ENCODE assay signal across 10 cellular contexts in genomic region chr9:93059960-93060591, GRCh38. TPM values are rescaled to one million over a fixed set of nuclear protein-coding genes. Genes with fewer than 3 reads are reported as not detected.
DNase-seq lines count a peak whose midpoint lies in the region; ATAC-seq and TF ChIP-seq lines count a peak whose summit lies in the region.
"Had no signal": no experiment of that assay in that cellular context is flagged by ENCODE, and none has a peak within 500 bp of the region (broad histone marks: within the 10 kb centered on the region; RNA-seq: fewer than 3 reads in every experiment).

No MANE protein-coding gene starts in this region.

- H2BK120ac ChIP-seq in neuronal stem cell (ENCODE audit: low read depth, low read length) = no peak overlapping the region

- no peak overlapping the region for H3K4me2 ChIP-seq in neuronal stem cell (ENCODE audit: insufficient read depth, low read length, poor library complexity, severe bottlenecking)

- no peaks in the 10 kb centered on the region for H3K27me3 ChIP-seq in CD8-positive, alpha-beta T cell (ENCODE audit: insufficient read depth, low read length)
- peaks cover 0 to 63% (median 11%) of the 10 kb centered on the region in 3 experiments for H3K27me3 ChIP-seq in neuronal stem cell (ENCODE audit: control insufficient read depth in 3 of 3, insufficient read depth in 3 of 3, low read depth in 1 of 3, low read length in 3 of 3)

- CTCF ChIA-PET in CD8-positive, alpha-beta T cell (lab: Charles Lee) = interaction anchor here (0.9 to 3.1 kb wide), 5 partner anchors 8 to 108 kb away, joined by 3 to 10 read pairs (median 3); no protein-coding TSS in a partner anchor

- H3K18ac ChIP-seq in neuronal stem cell (ENCODE audit: low read length) = peak overlapping the region; percentile 0

- H3K4me3 ChIP-seq in CD8-positive, alpha-beta T cell (ENCODE audit: low read depth, low read length) = peak overlapping the region; percentile 91
- H3K4me3 ChIP-seq in neuronal stem cell (ENCODE audit: low read length in 2 of 2) = no peak overlapping the region

- peak overlapping the region; percentile 1 for H2AK5ac ChIP-seq in neuronal stem cell (ENCODE audit: low read depth, low read length)

- no peak for ATAC-seq in CD8-positive, alpha-beta T cell
- ATAC-seq in activated naive CD8-positive, alpha-beta T cell treated with anti-CD3 and anti-CD28 coated beads, Interleukin-2, amount 10 ng/mL, durations not matched to agents 7 days and 5 days (ENCODE audit: low read depth) = no peak

- WGBS in neuronal stem cell (ENCODE audit: extremely low coverage in 2 of 2, insufficient read length in 2 of 2, insufficient replicate concordance in 1 of 2), 2 donors = no CpG with 5 or more reads among the region's 2 CpGs

- no peak overlapping the region for H2BK5ac ChIP-seq in neuronal stem cell (ENCODE audit: low read length)

- H3K4me1 Mint-ChIP-seq in CD8-positive, alpha-beta T cell (ENCODE audit: low read depth) = peaks cover 80% of the 10 kb centered on the region
- peaks cover 17% of the 10 kb centered on the region for H3K4me1 Mint-ChIP-seq in HFFc6 (ENCODE audit: low read depth)
- H3K4me1 Mint-ChIP-seq in activated naive CD8-positive, alpha-beta T cell treated with anti-CD3 and anti-CD28 coated beads, Interleukin-2, amount 10 ng/mL, durations not matched to agents 7 days and 5 days = peaks cover 52% of the 10 kb centered on the region

- DNase-seq in CD8-positive, alpha-beta T cell = no peak
- no peak for DNase-seq in HFFc6
- no peak for DNase-seq in activated naive CD8-positive, alpha-beta T cell treated with anti-CD3 and anti-CD28 coated beads, Interleukin-2, amount 10 ng/mL, durations not matched to agents 7 days and 5 days
- no peak for DNase-seq in neuronal stem cell (ENCODE audit: low spot score)
- DNase-seq in DMS 273 treated with DMSO at 0.1 percent for 48 hours (lab: John Stamatoyannopoulos, UW) = no peak
- DNase-seq in CD1c-positive myeloid dendritic cell (ENCODE audit: extremely low spot score) = no peak
- no peak for DNase-seq in NCI-H1105 (lab: John Stamatoyannopoulos, UW)
- no peak for DNase-seq in DMS53 treated with DMSO at 0.1 percent for 48 hours (lab: John Stamatoyannopoulos, UW; ENCODE audit: unreplicated experiment)
- DNase-seq: NCI-H1930 had no signal

- H3K9me3 ChIP-seq in CD8-positive, alpha-beta T cell (ENCODE audit: low read length) = no peaks in the 10 kb centered on the region
- no peaks in the 10 kb centered on the region for H3K9me3 ChIP-seq in neuronal stem cell (replicated peaks in 1 of 2; ENCODE audit: control insufficient read depth in 2 of 2, insufficient read depth in 1 of 2, low read depth in 1 of 2, low read length in 2 of 2)

- H4K91ac ChIP-seq in neuronal stem cell (ENCODE audit: low read depth, low read length, poor library complexity) = no peak overlapping the region

- no peak overlapping the region for H4K8ac ChIP-seq in neuronal stem cell (ENCODE audit: low read depth, low read length)

- H3K14ac ChIP-seq in neuronal stem cell (ENCODE audit: low read length) = no peak overlapping the region

- H3K23ac ChIP-seq in neuronal stem cell (ENCODE audit: low read depth, low read length, poor library complexity) = no peak overlapping the region

- POLR2A ChIA-PET in CD8-positive, alpha-beta T cell (lab: Charles Lee) = interaction anchor here (0.9 to 2.9 kb wide), 15 partner anchors 8 to 107 kb away, joined by 3 to 29 read pairs (median 4); partner anchors contain the start of gene CARD19
- POLR2A ChIA-PET in activated naive CD8-positive, alpha-beta T cell treated with anti-CD3 and anti-CD28 coated beads, Interleukin-2, amount 10 ng/mL, durations not matched to agents 7 days and 5 days (lab: Charles Lee) = interaction anchor here (0.6 to 3.2 kb wide), 19 partner anchors 9 to 103 kb away, joined by 3 to 39 read pairs (median 4); partner anchors contain the start of genes CARD19 and NINJ1

- H2AFZ ChIP-seq in neuronal stem cell (ENCODE audit: low read length) = no peak overlapping the region

- peak overlapping the region; percentile 91 for H3K4me3 Mint-ChIP-seq in CD8-positive, alpha-beta T cell
- H3K4me3 Mint-ChIP-seq in HFFc6 = no peak overlapping the region
- peak overlapping the region; percentile 95 for H3K4me3 Mint-ChIP-seq in activated naive CD8-positive, alpha-beta T cell treated with anti-CD3 and anti-CD28 coated beads, Interleukin-2, amount 10 ng/mL, durations not matched to agents 7 days and 5 days

- H3K9me3 Mint-ChIP-seq in CD8-positive, alpha-beta T cell = no peaks in the 10 kb centered on the region
- H3K9me3 Mint-ChIP-seq in HFFc6 = no peaks in the 10 kb centered on the region
- no peaks in the 10 kb centered on the region for H3K9me3 Mint-ChIP-seq in activated naive CD8-positive, alpha-beta T cell treated with anti-CD3 and anti-CD28 coated beads, Interleukin-2, amount 10 ng/mL, durations not matched to agents 7 days and 5 days
- H3K9me3 Mint-ChIP-seq: brain had no signal

- peaks cover 17% of the 10 kb centered on the region for H3K36me3 Mint-ChIP-seq in CD8-positive, alpha-beta T cell
- no peaks in the 10 kb centered on the region for H3K36me3 Mint-ChIP-seq in HFFc6 (ENCODE audit: low read depth)
- peaks cover 8% of the 10 kb centered on the region for H3K36me3 Mint-ChIP-seq in activated naive CD8-positive, alpha-beta T cell treated with anti-CD3 and anti-CD28 coated beads, Interleukin-2, amount 10 ng/mL, durations not matched to agents 7 days and 5 days
- H3K36me3 Mint-ChIP-seq: brain had no signal

- no peaks in the 10 kb centered on the region for H3K79me1 ChIP-seq in neuronal stem cell (ENCODE audit: low read depth, low read length)

- H3K4me1 ChIP-seq in CD8-positive, alpha-beta T cell (ENCODE audit: insufficient read depth, low read length) = peaks cover 82% of the 10 kb centered on the region
- H3K4me1 ChIP-seq in neuronal stem cell (ENCODE audit: control insufficient read depth in 2 of 2, insufficient read depth in 1 of 2, low read depth in 1 of 2, low read length in 2 of 2) = peaks cover 0 to 3% of the 10 kb centered on the region in 2 donors

- no peak overlapping the region for H2BK12ac ChIP-seq in neuronal stem cell (ENCODE audit: low read length)

- no peak overlapping the region for H2BK15ac ChIP-seq in neuronal stem cell (ENCODE audit: low read length)

- peak overlapping the region; percentile 83 for H3K27ac ChIP-seq in CD8-positive, alpha-beta T cell (ENCODE audit: low read depth, low read length)
- no peak overlapping the region for H3K27ac ChIP-seq in neuronal stem cell (replicated peaks; ENCODE audit: low read length)

- no peak overlapping the region for H3K9ac ChIP-seq in neuronal stem cell (ENCODE audit: low read depth, low read length, poor library complexity)

- no peak for TF ChIP-seq CTCF in CD8-positive, alpha-beta T cell (IDR thresholded peaks at IDR 0.05)
- no peak for TF ChIP-seq CTCF in HFFc6 (IDR thresholded peaks at IDR 0.05)

- peak overlapping the region; percentile 100 for H3K27ac Mint-ChIP-seq in CD8-positive, alpha-beta T cell
- H3K27ac Mint-ChIP-seq in HFFc6 = peak overlapping the region; percentile 70; the same call in 1 of the 2 replicates
- H3K27ac Mint-ChIP-seq in activated naive CD8-positive, alpha-beta T cell treated with anti-CD3 and anti-CD28 coated beads, Interleukin-2, amount 10 ng/mL, durations not matched to agents 7 days and 5 days = peak overlapping the region; percentile 93
- H3K27ac Mint-ChIP-seq: brain had no signal

- H3K4ac ChIP-seq in neuronal stem cell (ENCODE audit: low read length) = no peak overlapping the region

- H3K27me3 Mint-ChIP-seq in CD8-positive, alpha-beta T cell (ENCODE audit: low read depth) = no peaks in the 10 kb centered on the region
- peaks cover 14% of the 10 kb centered on the region for H3K27me3 Mint-ChIP-seq in HFFc6 (ENCODE audit: insufficient read depth)
- no peaks in the 10 kb centered on the region for H3K27me3 Mint-ChIP-seq in activated naive CD8-positive, alpha-beta T cell treated with anti-CD3 and anti-CD28 coated beads, Interleukin-2, amount 10 ng/mL, durations not matched to agents 7 days and 5 days

- intact Hi-C loops in CD8-positive, alpha-beta T cell (cut with DNase I, micrococcal nuclease) = loop anchor here (1.0 to 2.0 kb wide), 2 partner anchors 19 to 92 kb away; no protein-coding TSS in a partner anchor

- H3K36me3 ChIP-seq in CD8-positive, alpha-beta T cell (ENCODE audit: insufficient read depth, low read length) = no peaks in the 10 kb centered on the region
- no peaks in the 10 kb centered on the region for H3K36me3 ChIP-seq in neuronal stem cell (replicated peaks in 1 of 2; ENCODE audit: control insufficient read depth in 2 of 2, insufficient read depth in 2 of 2, low read length in 2 of 2)

RNA-seq across cellular contexts. Expression of gene SUSD3, which starts 1.6 kb away (rescaled TPM):
- total RNA-seq in CD8-positive, alpha-beta T cell = 10 to 100 TPM; 20.6 to 22.7 TPM
- total RNA-seq in HFFc6 (2021; fragmentation: NEBNext Ultra II Directional; extraction: Animal tissue kit (Norgen Biotek cat#: 25700)) = under 1 TPM in 2 of 6 experiments, not detected in 4; 0.28 to 0.76 TPM
- total RNA-seq in activated naive CD8-positive, alpha-beta T cell treated with anti-CD3 and anti-CD28 coated beads, Interleukin-2, amount 10 ng/mL, durations not matched to agents 7 days and 5 days = 10 to 100 TPM; 68.0 to 70.4 TPM
- polyA plus RNA-seq in neuronal stem cell (2013, experiment 1 of 2) = 1.9 TPM
- polyA plus RNA-seq in neuronal stem cell (2013, experiment 2 of 2) = 2.0 TPM

RNA-seq across cellular contexts. Expression of gene CARD19, which starts 35.9 kb away (rescaled TPM):
- total RNA-seq in CD8-positive, alpha-beta T cell = 10 to 100 TPM; 72.1 to 78.0 TPM
- total RNA-seq in HFFc6 (2021; fragmentation: NEBNext Ultra II Directional; extraction: Animal tissue kit (Norgen Biotek cat#: 25700)) = 10 to 100 TPM; 35.3 to 40.6 (median 37.9) TPM
- 10 to 100 TPM; 68.1 to 68.2 TPM for total RNA-seq in activated naive CD8-positive, alpha-beta T cell treated with anti-CD3 and anti-CD28 coated beads, Interleukin-2, amount 10 ng/mL, durations not matched to agents 7 days and 5 days
- polyA plus RNA-seq in neuronal stem cell (2013, experiment 1 of 2) = 23.2 TPM
- polyA plus RNA-seq in neuronal stem cell (2013, experiment 2 of 2) = 20.4 TPM

Comparison
In these comparisons a context has a peak if more than half of its experiments do, and no peak if none do; other contexts are left out.
1. RNA of gene SUSD3, which starts 1.6 kb away (total RNA-seq): 68.0 to 70.4 TPM in activated naive CD8-positive, alpha-beta T cell treated with anti-CD3 and anti-CD28 coated beads, Interleukin-2, amount 10 ng/mL, durations not matched to agents 7 days and 5 days and 20.6 to 22.7 TPM in CD8-positive, alpha-beta T cell; 0.28 to 0.76 TPM in HFFc6; every median in the first group is over 10 times any median in the second.
2. Peak in every context shown above with its lines, with median percentiles within 50 percentile points of each other: H3K27ac Mint-ChIP-seq.